Comparison of ENCODE assay signal across 9 cellular contexts in the genomic region with DNA sequence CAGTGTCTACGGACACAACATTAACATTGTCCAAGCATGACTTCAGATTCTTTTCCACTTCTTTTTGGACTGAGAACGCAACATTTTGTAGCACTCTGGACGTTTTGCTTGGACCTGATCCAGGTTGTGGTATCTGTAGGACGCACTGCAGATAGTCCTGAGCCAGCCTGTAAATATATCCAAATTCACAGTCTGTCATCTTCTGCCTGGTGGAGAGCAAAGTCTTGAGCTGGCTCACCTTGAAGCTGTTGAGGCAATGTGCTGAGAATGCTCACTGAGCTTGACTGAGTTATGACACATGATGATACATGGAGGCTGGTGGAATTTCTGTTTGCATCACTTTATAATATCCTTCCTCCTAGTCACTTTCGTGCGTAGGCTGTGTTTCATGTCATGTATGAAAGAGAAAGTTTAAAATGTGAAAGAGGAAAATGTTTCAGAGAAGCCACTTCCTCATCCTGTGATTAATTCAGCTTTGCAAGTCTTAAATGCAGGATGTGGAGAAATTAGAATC. TPM values are rescaled to one million over a fixed set of nuclear protein-coding genes. Genes with fewer than 3 reads are reported as not detected.
DNase-seq lines count a peak whose midpoint lies in the region; ATAC-seq, FAIRE-seq and TF ChIP-seq lines count a peak whose summit lies in the region.
"Had no signal": no experiment of that assay in that cellular context is flagged by ENCODE, and none has a peak within 500 bp of the region (broad histone marks: within the 10 kb centered on the region; RNA-seq: fewer than 3 reads in every experiment).

A gene (minus strand): TSS at position 276 of the 514 bp plus-strand sequence. CDS start 77 bp downstream, at position 199.

- no peak within 1 kb of the TSS for H3K27ac ChIP-seq in brain microvascular endothelial cell
- H3K27ac ChIP-seq: 22Rv1 had no signal

- H3K4me3 Mint-ChIP-seq in T-helper 17 cell, result peak within 1 kb of the TSS; percentile 96
- peak within 1 kb of the TSS in 2 of 3 experiments; percentile 9 to 53 for H3K4me3 Mint-ChIP-seq in nephron

- ATAC-seq in HG03342 (IDR thresholded peaks at IDR 0.05; ENCODE audit: unreplicated experiment) (peak; percentile 65), T-helper 17 cell (peak; percentile 81)

- in situ Hi-C loops in brain microvascular endothelial cell (cut with HindIII; ENCODE audit: low pct_ligation_motif_present, low sequenced_read_pairs), result no loop called here

- TF ChIP-seq CTCF in brain microvascular endothelial cell (IDR thresholded peaks at IDR 0.05; ENCODE audit: low read depth, low read length, missing control alignments) (no peak), nephron (IDR thresholded peaks at IDR 0.05; ENCODE audit: unreplicated experiment in 3 of 3) (no peak), D721Med (IDR thresholded peaks at IDR 0.05; ENCODE audit: insufficient read depth, missing control alignments) (no peak)

- H3K27me3 Mint-ChIP-seq in T-helper 17 cell, result no peaks in the 10 kb centered on the region
- no peaks in the 10 kb centered on the region for H3K27me3 Mint-ChIP-seq in nephron (ENCODE audit: low read depth)

- H3K4me1 Mint-ChIP-seq in T-helper 17 cell (peaks cover 41% of the 10 kb centered on the region), nephron (peaks cover 19% of the 10 kb centered on the region)

- FAIRE-seq in D721Med (lab: Jason Lieb, UNC), result no peak

- no peaks in the 10 kb centered on the region for H3K27me3 ChIP-seq in brain microvascular endothelial cell (replicated peaks)

- H3K27ac Mint-ChIP-seq in T-helper 17 cell, result peak within 1 kb of the TSS; percentile 95
- H3K27ac Mint-ChIP-seq in nephron, result peak within 1 kb of the TSS; percentile 23 to 84 (median 74)

- H3K4me3 ChIP-seq in brain microvascular endothelial cell (ENCODE audit: low read depth, low read length), result peak within 1 kb of the TSS; percentile 3

- no peaks in the 10 kb centered on the region for H3K36me3 ChIP-seq in brain microvascular endothelial cell (replicated peaks)

- H3K9me3 ChIP-seq in T-helper 17 cell (ENCODE audit: control insufficient read depth, low read length, poor library complexity, severe bottlenecking), result no peaks in the 10 kb centered on the region

- DNase-seq in activated CD4-positive, CD25-positive, alpha-beta regulatory T cell treated with anti-CD3 and anti-CD28 coated beads, Interleukin-2, amount 50 U/mL, for 16 hours (ENCODE audit: low read depth, low spot score), result peak; percentile 39
- DNase-seq in activated CD4-positive, CD25-positive, alpha-beta regulatory T cell treated with anti-CD3 and anti-CD28 coated beads, Interleukin-2, amount 50 U/mL, for 72 hours, result no peak
- peak in 1 of 3 donors; percentile 24 for DNase-seq in T-helper 17 cell
- DNase-seq in brain microvascular endothelial cell, result peak; percentile 45
- DNase-seq in NCI-H524 treated with DMSO at 0.1 percent for 48 hours (lab: John Stamatoyannopoulos, UW), result no peak
- no peak for DNase-seq in D721Med (ENCODE audit: insufficient read length, low spot score)

- peaks cover 6% of the 10 kb centered on the region for H3K36me3 Mint-ChIP-seq in T-helper 17 cell (ENCODE audit: low read depth)
- no peaks in the 10 kb centered on the region for H3K36me3 Mint-ChIP-seq in nephron (ENCODE audit: low read depth)

- H3K9me3 Mint-ChIP-seq in nephron, result no peaks in the 10 kb centered on the region

RNA-seq across cellular contexts. Expression of the gene that starts here (rescaled TPM):
- 10 to 100 TPM; 23.3 to 27.0 TPM for total RNA-seq in T-helper 17 cell

Comparison
In these comparisons a context has a peak if more than half of its experiments do, and no peak if none do; other contexts are left out.
1. DNase-seq: peak in activated CD4-positive, CD25-positive, alpha-beta regulatory T cell treated with anti-CD3 and anti-CD28 coated beads, Interleukin-2, amount 50 U/mL, for 16 hours (single experiment) and brain microvascular endothelial cell (single experiment); none in activated CD4-positive, CD25-positive, alpha-beta regulatory T cell treated with anti-CD3 and anti-CD28 coated beads, Interleukin-2, amount 50 U/mL, for 72 hours (single experiment), NCI-H524 treated with DMSO at 0.1 percent for 48 hours (single experiment) and D721Med (single experiment).